Comparison of ENCODE assay signal across 20 cellular contexts in genomic region chr14:99816217-99816616, GRCh38. TPM values are rescaled to one million over a fixed set of nuclear protein-coding genes. Genes with fewer than 3 reads are reported as not detected.
DNase-seq lines count a peak whose midpoint lies in the region; ATAC-seq and TF ChIP-seq lines count a peak whose summit lies in the region.
"Had no signal": no experiment of that assay in that cellular context is flagged by ENCODE, and none has a peak within 500 bp of the region (broad histone marks: within the 10 kb centered on the region; RNA-seq: fewer than 3 reads in every experiment).

No MANE protein-coding gene starts in this region.

- H2AFZ ChIP-seq in PC-9, result no peak overlapping the region

- H3K4me3 ChIP-seq in dorsolateral prefrontal cortex, result peak overlapping the region in 1 of 59 donors; percentile 8
- H3K4me3 ChIP-seq in PC-9, result no peak overlapping the region
- H3K4me3 ChIP-seq: BLaER1 had no signal

- TF ChIP-seq CTCF in dorsolateral prefrontal cortex (IDR thresholded peaks at IDR 0.05 in 54 of 56, conservative IDR thresholded peaks at IDR 0.05 in 2 of 56; ENCODE audit: low read depth in 1 of 56, partially characterized antibody in 56 of 56), result no peak
- TF ChIP-seq CTCF in PC-9 (conservative IDR thresholded peaks at IDR 0.05), result no peak

- no peaks in the 10 kb centered on the region for H4K20me1 ChIP-seq in PC-9 (ENCODE audit: insufficient read depth)
- H4K20me1 ChIP-seq: BLaER1 had no signal

- H3K27me3 Mint-ChIP-seq in T-helper 17 cell, result peaks cover 59% of the 10 kb centered on the region

- no TSS peak for BruUV-seq in PC-9 (replicated peaks; lab: Mats Ljungman, UMichigan)

- no peaks in the 10 kb centered on the region for H3K4me1 ChIP-seq in PC-9 (replicated peaks; ENCODE audit: insufficient read depth)

- POLR2A ChIA-PET in PC-9 (lab: Charles Lee; ENCODE audit: unreplicated experiment), result no interaction called here

- DNase-seq in dorsolateral prefrontal cortex (no peak), mesenteric fat pad (ENCODE audit: low spot score) (peak; percentile 43), PC-9 (no peak), T-helper 17 cell (no peak), NCI-H1417 (lab: John Stamatoyannopoulos, UW) (no peak), T-helper 2 cell (no peak)
- DNase-seq: 8988T; CD4-positive, alpha-beta memory T cell; DMS153; DMS79; GDM1; GOT3; H7; HFFc6 had no signal

- H3K9me3 ChIP-seq in PC-9 (ENCODE audit: insufficient read depth, low read depth) (no peaks in the 10 kb centered on the region), T-helper 17 cell (ENCODE audit: control insufficient read depth, low read length, poor library complexity, severe bottlenecking) (no peaks in the 10 kb centered on the region)
- H3K9me3 ChIP-seq: BLaER1 had no signal

- intact Hi-C loops in dorsolateral prefrontal cortex (cut with DNase I), result no loop called here
- intact Hi-C loops in PC-9 (cut with micrococcal nuclease; ENCODE audit: unreplicated experiment), result no loop called here

- CTCF ChIA-PET in PC-9 (lab: Charles Lee), result no interaction called here

- no peaks in the 10 kb centered on the region for H3K79me2 ChIP-seq in PC-9 (ENCODE audit: low read depth)

- H3K27ac ChIP-seq in angular gyrus (ENCODE audit: low read depth, low read length), result peak overlapping the region; percentile 6
- H3K27ac ChIP-seq in dorsolateral prefrontal cortex, result peak overlapping the region in 55 of 59 donors; percentile 32 to 95 (median 79)
- peak overlapping the region; percentile 66 for H3K27ac ChIP-seq in temporal lobe (ENCODE audit: low read depth, low read length)
- H3K27ac ChIP-seq in PC-9, result no peak overlapping the region
- H3K27ac ChIP-seq: BLaER1, HL-60 had no signal

- H3F3A ChIP-seq in PC-9 (ENCODE audit: insufficient read depth, low read depth), result no peaks in the 10 kb centered on the region

- H3K36me3 ChIP-seq in PC-9 (ENCODE audit: low read depth), result no peaks in the 10 kb centered on the region
- H3K36me3 ChIP-seq: BLaER1 had no signal

- no peak for ATAC-seq in T-helper 17 cell
- ATAC-seq: HCT116 had no signal

- H3K9me2 ChIP-seq in PC-9 (ENCODE audit: insufficient read depth), result no peaks in the 10 kb centered on the region

- no peak overlapping the region for H3K27ac Mint-ChIP-seq in T-helper 17 cell
- H3K27ac Mint-ChIP-seq: CD14-positive monocyte; CD4-positive, alpha-beta memory T cell; HFFc6 had no signal

- H3K36me3 Mint-ChIP-seq in T-helper 17 cell (ENCODE audit: low read depth), result peaks cover 3% of the 10 kb centered on the region
- H3K36me3 Mint-ChIP-seq: CD14-positive monocyte; CD4-positive, alpha-beta memory T cell had no signal

- no peak overlapping the region for H3K4me3 Mint-ChIP-seq in T-helper 17 cell
- H3K4me3 Mint-ChIP-seq: CD14-positive monocyte; CD4-positive, alpha-beta memory T cell; HFFc6 had no signal

- H3K4me1 Mint-ChIP-seq in T-helper 17 cell, result peaks cover 3% of the 10 kb centered on the region
- H3K4me1 Mint-ChIP-seq: CD14-positive monocyte had no signal

- H3K27me3 ChIP-seq in dorsolateral prefrontal cortex (no peaks in the 10 kb centered on the region), PC-9 (ENCODE audit: insufficient read depth, low read depth) (no peaks in the 10 kb centered on the region)

- H3K4me2 ChIP-seq in PC-9, result no peak overlapping the region
- H3K4me2 ChIP-seq: BLaER1 had no signal

RNA-seq across cellular contexts. Expression of gene EML1, which starts 23.0 kb away (rescaled TPM):
- total RNA-seq in dorsolateral prefrontal cortex (10 to 100 TPM; 24.3 to 74.2 (median 42.9) TPM), mesenteric fat pad (32.5 TPM), temporal lobe (110 TPM), PC-9 (2021) (1.8 and 2.4 TPM in 2 replicates), T-helper 17 cell (under 1 TPM in 1 of 2 donors, not detected in 1; 0.27 TPM)
